Comparison of ENCODE assay signal across 11 cellular contexts in genomic region chr16:10812352-10813122, GRCh38. TPM values are rescaled to one million over a fixed set of nuclear protein-coding genes. Genes with fewer than 3 reads are reported as not detected.
DNase-seq lines count a peak whose midpoint lies in the region; ATAC-seq and TF ChIP-seq lines count a peak whose summit lies in the region.
"Had no signal": no experiment of that assay in that cellular context is flagged by ENCODE, and none has a peak within 500 bp of the region (broad histone marks: within the 10 kb centered on the region; RNA-seq: fewer than 3 reads in every experiment).

No MANE protein-coding gene starts in this region.

- no peaks in the 10 kb centered on the region for H3K9me3 ChIP-seq in Caco-2

- no peaks in the 10 kb centered on the region for H3K36me3 Mint-ChIP-seq in natural killer cell treated with Interleukin-12 subunit alpha and Interleukin-12 subunit beta and Interleukin-15 and Interleukin-18, amount 100 ng/mL, for 72 hours
- H3K36me3 Mint-ChIP-seq in natural killer cell (no peaks in the 10 kb centered on the region), progenitor cell of endocrine pancreas (ENCODE audit: insufficient read depth) (peaks cover 6% of the 10 kb centered on the region), Caco-2 (ENCODE audit: insufficient read depth, unreplicated experiment) (no peaks in the 10 kb centered on the region)

- peak overlapping the region; percentile 13 to 72 for H3K27ac Mint-ChIP-seq in natural killer cell treated with Interleukin-12 subunit alpha and Interleukin-12 subunit beta and Interleukin-15 and Interleukin-18, amount 100 ng/mL, for 72 hours
- H3K27ac Mint-ChIP-seq in natural killer cell (no peak overlapping the region), progenitor cell of endocrine pancreas (no peak overlapping the region), Caco-2 (ENCODE audit: unreplicated experiment) (no peak overlapping the region)

- H3K4me1 ChIP-seq in Caco-2 = no peaks in the 10 kb centered on the region

- no peak overlapping the region for H3K4me3 ChIP-seq in Caco-2 (ENCODE audit: low read depth, low read length)
- H3K4me3 ChIP-seq: smooth muscle cell had no signal

- TF ChIP-seq CTCF in natural killer cell (IDR thresholded peaks at IDR 0.05) = no peak
- no peak for TF ChIP-seq CTCF in progenitor cell of endocrine pancreas (IDR thresholded peaks at IDR 0.05; ENCODE audit: unreplicated experiment)
- TF ChIP-seq CTCF in Caco-2 (IDR thresholded peaks at IDR 0.05; ENCODE audit: insufficient read depth in 1 of 2, low read depth in 1 of 2, low read length in 1 of 2, severe bottlenecking in 1 of 2, unreplicated experiment in 1 of 2) = no peak

- BruUV-seq in Caco-2 (replicated peaks; lab: Mats Ljungman, UMichigan) = no TSS peak

- peaks cover 0 to under 1% of the 10 kb centered on the region in 2 donors for H3K27me3 Mint-ChIP-seq in natural killer cell treated with Interleukin-12 subunit alpha and Interleukin-12 subunit beta and Interleukin-15 and Interleukin-18, amount 100 ng/mL, for 72 hours
- H3K27me3 Mint-ChIP-seq in natural killer cell (ENCODE audit: low read depth in 2 of 2) (peaks cover 3 to 4% of the 10 kb centered on the region in 2 donors), progenitor cell of endocrine pancreas (no peaks in the 10 kb centered on the region), Caco-2 (ENCODE audit: insufficient read depth, unreplicated experiment) (peaks cover 7% of the 10 kb centered on the region)

- peaks cover 6 to 23% of the 10 kb centered on the region in 2 donors for H3K4me1 Mint-ChIP-seq in natural killer cell treated with Interleukin-12 subunit alpha and Interleukin-12 subunit beta and Interleukin-15 and Interleukin-18, amount 100 ng/mL, for 72 hours (ENCODE audit: low read depth in 2 of 2)
- H3K4me1 Mint-ChIP-seq in natural killer cell (peaks cover 0 to 4% of the 10 kb centered on the region in 2 donors), progenitor cell of endocrine pancreas (ENCODE audit: low read depth) (no peaks in the 10 kb centered on the region), Caco-2 (ENCODE audit: low read depth, unreplicated experiment) (no peaks in the 10 kb centered on the region)

- H3K36me3 ChIP-seq in Caco-2 (ENCODE audit: control insufficient read depth, insufficient read depth, low read length) = no peaks in the 10 kb centered on the region

- POLR2A ChIA-PET in Caco-2 (lab: Charles Lee) = no interaction called here

- H3K9me3 Mint-ChIP-seq in natural killer cell treated with Interleukin-12 subunit alpha and Interleukin-12 subunit beta and Interleukin-15 and Interleukin-18, amount 100 ng/mL, for 72 hours = no peaks in the 10 kb centered on the region
- no peaks in the 10 kb centered on the region for H3K9me3 Mint-ChIP-seq in natural killer cell
- no peaks in the 10 kb centered on the region for H3K9me3 Mint-ChIP-seq in progenitor cell of endocrine pancreas (ENCODE audit: low read depth)
- no peaks in the 10 kb centered on the region for H3K9me3 Mint-ChIP-seq in Caco-2 (ENCODE audit: unreplicated experiment)

- no peaks in the 10 kb centered on the region for H3K27me3 ChIP-seq in Caco-2 (replicated peaks; ENCODE audit: control insufficient read depth, insufficient read depth, low read length)

- CTCF ChIA-PET in Caco-2 (lab: Charles Lee) = no interaction called here

- peak; percentile 82 to 89 for ATAC-seq in natural killer cell treated with Interleukin-12 subunit alpha and Interleukin-12 subunit beta and Interleukin-15 and Interleukin-18, amount 100 ng/mL, for 72 hours
- ATAC-seq in natural killer cell (no peak), HG02571 (IDR thresholded peaks at IDR 0.05; ENCODE audit: unreplicated experiment) (peak; percentile 72), HG03571 (IDR thresholded peaks at IDR 0.05; ENCODE audit: unreplicated experiment) (peak; percentile 78), Right ventricle myocardium superior (ENCODE audit: poor library complexity) (no peak)

- intact Hi-C loops in natural killer cell (cut with micrococcal nuclease) = no loop called here
- intact Hi-C loops in Caco-2 (cut with micrococcal nuclease; ENCODE audit: unreplicated experiment) = no loop called here
- intact Hi-C loops in Right ventricle myocardium superior (cut with DNase I) = no loop called here

- DNase-seq in natural killer cell treated with Interleukin-12 subunit alpha and Interleukin-12 subunit beta and Interleukin-15 and Interleukin-18, amount 100 ng/mL, for 72 hours (ENCODE audit: low spot score) = no peak
- DNase-seq in natural killer cell (no peak), progenitor cell of endocrine pancreas (ENCODE audit: low spot score, unreplicated experiment) (no peak), COR-L47 (lab: John Stamatoyannopoulos, UW) (no peak), Caco-2 (no peak), Right ventricle myocardium superior (no peak)
- DNase-seq: NCI-H1417 treated with DMSO at 0.1 percent for 48 hours had no signal

- H3K4me3 Mint-ChIP-seq in natural killer cell treated with Interleukin-12 subunit alpha and Interleukin-12 subunit beta and Interleukin-15 and Interleukin-18, amount 100 ng/mL, for 72 hours = peak overlapping the region; percentile 45
- H3K4me3 Mint-ChIP-seq in natural killer cell (no peak overlapping the region), progenitor cell of endocrine pancreas (ENCODE audit: low read depth) (no peak overlapping the region), Caco-2 (ENCODE audit: unreplicated experiment) (no peak overlapping the region)

RNA-seq across cellular contexts. Expression of gene TVP23A, which starts 6.1 kb away (rescaled TPM):
- under 1 TPM in 1 of 2 donors, not detected in 1; 0.50 TPM for total RNA-seq in natural killer cell treated with Interleukin-12 subunit alpha and Interleukin-12 subunit beta and Interleukin-15 and Interleukin-18, amount 100 ng/mL, for 72 hours
- not detected for total RNA-seq in natural killer cell
- total RNA-seq in progenitor cell of endocrine pancreas = 8.5 and 9.4 TPM in 2 replicates
- not detected in 2 replicates for total RNA-seq in Caco-2 (2022)
- total RNA-seq in Right ventricle myocardium superior = 0.19 TPM
- total RNA-seq: endothelial cell of umbilical vein had no signal

Comparison
In these comparisons a context has a peak if more than half of its experiments do, and no peak if none do; other contexts are left out.
1. ATAC-seq: peak in natural killer cell treated with Interleukin-12 subunit alpha and Interleukin-12 subunit beta and Interleukin-15 and Interleukin-18, amount 100 ng/mL, for 72 hours (2 of 2), HG02571 (single experiment) and HG03571 (single experiment); none in natural killer cell (0 of 3) and Right ventricle myocardium superior (single experiment).
2. H3K27ac Mint-ChIP-seq: peak in natural killer cell treated with Interleukin-12 subunit alpha and Interleukin-12 subunit beta and Interleukin-15 and Interleukin-18, amount 100 ng/mL, for 72 hours (2 of 2); none in natural killer cell (0 of 2), progenitor cell of endocrine pancreas (single experiment) and Caco-2 (single experiment).